ENCODE assay signal across 20 cellular contexts in the genomic region with DNA sequence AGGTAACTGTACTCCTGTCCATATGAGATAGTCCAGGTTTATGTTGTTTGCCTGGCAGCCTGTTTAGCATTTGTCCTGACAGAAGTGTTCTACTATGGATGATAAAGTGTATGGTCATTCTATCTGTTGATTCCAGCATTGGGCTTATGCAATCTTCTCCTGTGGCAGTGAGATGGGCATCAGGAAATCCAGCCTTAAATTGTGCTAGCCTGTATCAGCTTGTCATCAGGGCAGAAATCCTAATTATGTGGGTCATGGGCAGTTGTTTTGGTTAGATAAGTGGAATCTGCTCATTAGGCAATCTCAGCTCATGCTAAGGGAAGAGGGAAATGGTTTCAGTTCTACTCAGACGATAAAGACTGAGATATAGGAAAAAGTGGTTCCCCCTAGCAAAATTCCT.
A peak's percentile ranks its signal among the peaks of the same experiment; 100 is the strongest.
DNase-seq lines count a peak whose midpoint lies in the region; ATAC-seq lines count a peak whose summit lies in the region.
"Had no signal": no experiment of that assay in that cellular context is flagged by ENCODE, and none has a peak within 500 bp of the region (broad histone marks: within the 10 kb centered on the region; RNA-seq: fewer than 3 reads in every experiment).

No MANE protein-coding gene starts in this region.

- no peak overlapping the region for H3K4me2 ChIP-seq in mesendoderm (ENCODE audit: low read length)

- no CpG with 5 or more reads among the region's 1 CpG for WGBS in mesendoderm (ENCODE audit: extremely low coverage, insufficient coverage, low lambda C conversion rate)

- H3K18ac ChIP-seq in mesendoderm (ENCODE audit: low read length) = no peak overlapping the region

- H2BK15ac ChIP-seq in mesendoderm (replicated peaks; ENCODE audit: low read depth) = no peak overlapping the region

- H2AK5ac ChIP-seq in mesendoderm (ENCODE audit: low read length) = no peak overlapping the region

- no peak overlapping the region for H3K56ac ChIP-seq in mesendoderm (ENCODE audit: low read length)

- H2BK5ac ChIP-seq in mesendoderm (ENCODE audit: low read length) = no peak overlapping the region

- H3K4me1 ChIP-seq in mesendoderm (ENCODE audit: control insufficient read depth, low read depth, low read length) = no peaks in the 10 kb centered on the region

- no peak overlapping the region for H3K27ac ChIP-seq in mesendoderm (ENCODE audit: low read depth, low read length)
- H3K27ac ChIP-seq: C4-2B had no signal

- no peak overlapping the region for H4K5ac ChIP-seq in mesendoderm (ENCODE audit: low read length)

- H3K79me2 ChIP-seq in mesendoderm (ENCODE audit: control insufficient read depth, insufficient read depth, low read length) = no peaks in the 10 kb centered on the region

- H3K4me3 ChIP-seq in mesendoderm (ENCODE audit: low read length) = no peak overlapping the region
- H3K4me3 ChIP-seq: GM12878 had no signal

- no peaks in the 10 kb centered on the region for H3K27me3 ChIP-seq in mesendoderm (ENCODE audit: insufficient read depth, low read length, poor library complexity)

- H2BK120ac ChIP-seq in mesendoderm (ENCODE audit: low read depth, low read length) = no peak overlapping the region

- no peak overlapping the region for H3K23ac ChIP-seq in mesendoderm (ENCODE audit: low read length)

- no peak overlapping the region for H3K4ac ChIP-seq in mesendoderm (ENCODE audit: low read depth, low read length)

- ATAC-seq in HG02970 (IDR thresholded peaks at IDR 0.05; ENCODE audit: low FRiP score, unreplicated experiment) = no peak
- ATAC-seq: GM12878, HepG2 had no signal

- H3K79me1 ChIP-seq in mesendoderm (ENCODE audit: low read length) = no peaks in the 10 kb centered on the region

- DNase-seq in CMK (ENCODE audit: low read depth) (peak; percentile 4), OCI-M1 (lab: John Stamatoyannopoulos, UW) (peak; percentile 70), amniotic epithelial cell (ENCODE audit: low read depth) (peak; percentile 27), mesendoderm (peak; percentile 22), NCI-H1436 (lab: John Stamatoyannopoulos, UW) (no peak), AG08395 (ENCODE audit: low spot score) (no peak)
- no peak for DNase-seq in activated CD4-positive, CD25-positive, alpha-beta regulatory T cell (lab: John Stamatoyannopoulos, UW)
- DNase-seq: ACHN; AML-193; Calu3; CD4-positive, alpha-beta T cell; DMS 273 treated with DMSO at 0.1 percent for 48 hours; DMS53; DND-41; EL; H9 had no signal

- no peak overlapping the region for H4K8ac ChIP-seq in mesendoderm (ENCODE audit: low read depth, low read length)

- no peak overlapping the region for H3K9ac ChIP-seq in mesendoderm (ENCODE audit: low read length)

- H3K36me3 ChIP-seq in mesendoderm (ENCODE audit: control insufficient read depth, insufficient read depth, low read length) = no peaks in the 10 kb centered on the region

Comparison
In these comparisons a context has a peak if more than half of its experiments do, and no peak if none do; other contexts are left out.
1. DNase-seq: peak in CMK (single experiment), OCI-M1 (single experiment), amniotic epithelial cell (single experiment) and mesendoderm (single experiment); none in activated CD4-positive, CD25-positive, alpha-beta regulatory T cell (0 of 4), NCI-H1436 (single experiment) and AG08395 (single experiment).